ENCODE assay signal across 1 cellular context in the genomic region with DNA sequence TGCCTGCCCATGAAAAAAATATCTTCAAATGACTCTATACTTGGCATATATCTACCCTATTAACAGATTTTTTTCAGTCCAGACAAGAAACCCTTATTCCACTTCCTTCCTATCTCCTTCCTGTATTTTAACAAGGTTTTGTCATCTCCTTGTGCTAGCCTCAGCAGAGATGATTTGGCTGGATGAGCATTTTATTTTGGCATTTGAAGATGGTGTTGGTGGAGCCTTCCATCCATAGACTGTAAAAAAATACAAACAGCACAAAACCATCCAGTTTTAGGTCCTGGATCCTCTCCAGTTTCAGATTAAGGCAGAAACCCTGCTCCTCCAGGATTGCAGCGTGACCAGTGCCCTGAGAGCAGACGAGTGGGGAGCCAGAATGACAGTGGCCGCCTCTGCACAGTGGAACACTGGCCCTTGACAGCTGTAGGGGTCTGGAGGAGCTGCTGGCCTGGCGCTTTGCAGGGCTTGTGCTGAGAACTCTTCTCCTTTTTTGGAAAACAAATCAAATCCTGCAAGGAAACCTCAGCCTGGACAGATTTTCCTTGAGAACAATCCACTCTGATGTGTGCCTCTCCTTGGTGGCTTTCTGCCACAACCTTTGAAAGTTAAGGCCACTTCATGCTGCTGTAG.
TF ChIP-seq lines count a peak whose summit lies in the region.

No MANE protein-coding gene starts in this region.

TF ChIP-seq in WTC11, 78 proteins besides CTCF, POLR2A, EP300 and RAD21 (continued from another document):
- TF ChIP-seq, protein P1, sequence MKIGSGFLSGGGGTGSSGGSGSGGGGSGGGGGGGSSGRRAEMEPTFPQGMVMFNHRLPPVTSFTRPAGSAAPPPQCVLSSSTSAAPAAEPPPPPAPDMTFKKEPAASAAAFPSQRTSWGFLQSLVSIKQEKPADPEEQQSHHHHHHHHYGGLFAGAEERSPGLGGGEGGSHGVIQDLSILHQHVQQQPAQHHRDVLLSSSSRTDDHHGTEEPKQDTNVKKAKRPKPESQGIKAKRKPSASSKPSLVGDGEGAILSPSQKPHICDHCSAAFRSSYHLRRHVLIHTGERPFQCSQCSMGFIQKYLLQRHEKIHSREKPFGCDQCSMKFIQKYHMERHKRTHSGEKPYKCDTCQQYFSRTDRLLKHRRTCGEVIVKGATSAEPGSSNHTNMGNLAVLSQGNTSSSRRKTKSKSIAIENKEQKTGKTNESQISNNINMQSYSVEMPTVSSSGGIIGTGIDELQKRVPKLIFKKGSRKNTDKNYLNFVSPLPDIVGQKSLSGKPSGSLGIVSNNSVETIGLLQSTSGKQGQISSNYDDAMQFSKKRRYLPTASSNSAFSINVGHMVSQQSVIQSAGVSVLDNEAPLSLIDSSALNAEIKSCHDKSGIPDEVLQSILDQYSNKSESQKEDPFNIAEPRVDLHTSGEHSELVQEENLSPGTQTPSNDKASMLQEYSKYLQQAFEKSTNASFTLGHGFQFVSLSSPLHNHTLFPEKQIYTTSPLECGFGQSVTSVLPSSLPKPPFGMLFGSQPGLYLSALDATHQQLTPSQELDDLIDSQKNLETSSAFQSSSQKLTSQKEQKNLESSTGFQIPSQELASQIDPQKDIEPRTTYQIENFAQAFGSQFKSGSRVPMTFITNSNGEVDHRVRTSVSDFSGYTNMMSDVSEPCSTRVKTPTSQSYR (CRISPR knock-in tag; IDR thresholded peaks at IDR 0.05) = no peak
- no peak for TF ChIP-seq FOXK1 (CRISPR knock-in tag; IDR thresholded peaks at IDR 0.05)
- TF ChIP-seq ZNF671 (CRISPR knock-in tag; IDR thresholded peaks at IDR 0.05) = no peak
- TF ChIP-seq, protein P2, sequence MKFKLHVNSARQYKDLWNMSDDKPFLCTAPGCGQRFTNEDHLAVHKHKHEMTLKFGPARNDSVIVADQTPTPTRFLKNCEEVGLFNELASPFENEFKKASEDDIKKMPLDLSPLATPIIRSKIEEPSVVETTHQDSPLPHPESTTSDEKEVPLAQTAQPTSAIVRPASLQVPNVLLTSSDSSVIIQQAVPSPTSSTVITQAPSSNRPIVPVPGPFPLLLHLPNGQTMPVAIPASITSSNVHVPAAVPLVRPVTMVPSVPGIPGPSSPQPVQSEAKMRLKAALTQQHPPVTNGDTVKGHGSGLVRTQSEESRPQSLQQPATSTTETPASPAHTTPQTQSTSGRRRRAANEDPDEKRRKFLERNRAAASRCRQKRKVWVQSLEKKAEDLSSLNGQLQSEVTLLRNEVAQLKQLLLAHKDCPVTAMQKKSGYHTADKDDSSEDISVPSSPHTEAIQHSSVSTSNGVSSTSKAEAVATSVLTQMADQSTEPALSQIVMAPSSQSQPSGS (CRISPR knock-in tag; IDR thresholded peaks at IDR 0.05; ENCODE audit: borderline replicate concordance, low read depth) = no peak
- TF ChIP-seq, protein P3, sequence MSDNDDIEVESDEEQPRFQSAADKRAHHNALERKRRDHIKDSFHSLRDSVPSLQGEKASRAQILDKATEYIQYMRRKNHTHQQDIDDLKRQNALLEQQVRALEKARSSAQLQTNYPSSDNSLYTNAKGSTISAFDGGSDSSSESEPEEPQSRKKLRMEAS (CRISPR knock-in tag; IDR thresholded peaks at IDR 0.05) = no peak
- no peak for TF ChIP-seq NFYB (CRISPR knock-in tag; conservative IDR thresholded peaks at IDR 0.05; ENCODE audit: low read depth)
